Comparison of ENCODE assay signal across 29 cellular contexts in genomic region chr2:68413466-68413865, GRCh38. TPM values are rescaled to one million over a fixed set of nuclear protein-coding genes. Genes with fewer than 3 reads are reported as not detected.
DNase-seq lines count a peak whose midpoint lies in the region; ATAC-seq and TF ChIP-seq lines count a peak whose summit lies in the region.
"Had no signal": no experiment of that assay in that cellular context is flagged by ENCODE, and none has a peak within 500 bp of the region (broad histone marks: within the 10 kb centered on the region; RNA-seq: fewer than 3 reads in every experiment).

No MANE protein-coding gene starts in this region.

- DNase-seq in cardiac muscle cell (ENCODE audit: low read depth in 1 of 2, low spot score in 1 of 2) (no peak), right atrium auricular region (ENCODE audit: low spot score) (no peak), OCI-LY7 (ENCODE audit: low spot score) (no peak), inferior parietal cortex (ENCODE audit: extremely low spot score) (no peak), substantia nigra (lab: John Stamatoyannopoulos, UW) (no peak)
- DNase-seq in effector memory CD8-positive, alpha-beta T cell, result no peak
- DNase-seq: 8988T; ACHN; CD4-positive, alpha-beta T cell; COR-L47; DMS53; Kasumi-1; NCI-H1105; NCI-H1436 treated with DMSO at 0.1 percent for 48 hours; NCI-H1930; NCI-H2107; NCI-H524 treated with DMSO at 0.1 percent for 48 hours; NCI-H774; PC-9; SHP77 treated with DMSO at 0.1 percent for 48 hours had no signal

- intact Hi-C loops in OCI-LY7 (cut with micrococcal nuclease; ENCODE audit: unreplicated experiment), result no loop called here

- no TSS peak for BruUV-seq in OCI-LY7 (replicated peaks; lab: Mats Ljungman, UMichigan)

- H3K4me1 ChIP-seq in cardiac muscle cell (ENCODE audit: low read depth) (peaks cover 55% of the 10 kb centered on the region), right atrium auricular region (peaks cover 0 to 18% of the 10 kb centered on the region in 2 donors), OCI-LY7 (ENCODE audit: insufficient read depth, low read length, poor library complexity, severe bottlenecking) (peaks cover 70% of the 10 kb centered on the region)

- POLR2A ChIA-PET in OCI-LY7 (lab: Charles Lee), result interaction anchor here (0.9 to 11.7 kb wide), 5 partner anchors 9 to 47 kb away, joined by 3 to 103 read pairs (median 3); no protein-coding TSS in a partner anchor

- 0 out of 2 replicates have a peak overlapping the region, but pooled peaks have one; percentile 22 for H2AFZ ChIP-seq in OCI-LY7 (ENCODE audit: low read length)
- H2AFZ ChIP-seq: PC-9 had no signal

- no peak overlapping the region for H3K4me2 ChIP-seq in OCI-LY7 (ENCODE audit: low read length)
- H3K4me2 ChIP-seq: PC-9 had no signal

- TF ChIP-seq CTCF in cardiac muscle cell (IDR thresholded peaks at IDR 0.05; ENCODE audit: low read depth, low read length) (no peak), right atrium auricular region (IDR thresholded peaks at IDR 0.05) (no peak), OCI-LY7 (conservative IDR thresholded peaks at IDR 0.05; ENCODE audit: low read length) (no peak)

- no peaks in the 10 kb centered on the region for H3K9me2 ChIP-seq in OCI-LY7 (ENCODE audit: insufficient read depth, low read length)

- H3K36me3 ChIP-seq in cardiac muscle cell, result no peaks in the 10 kb centered on the region
- H3K36me3 ChIP-seq in right atrium auricular region, result no peaks in the 10 kb centered on the region
- peaks cover 14% of the 10 kb centered on the region for H3K36me3 ChIP-seq in OCI-LY7 (ENCODE audit: insufficient read depth, low read length)

- no peaks in the 10 kb centered on the region for H4K20me1 ChIP-seq in OCI-LY7 (ENCODE audit: insufficient read depth, low read length)
- H4K20me1 ChIP-seq: BLaER1 treated with 17β-estradiol and CSF1 and Interleukin-3, amounts not matched to agents 10 nM and 100 nM had no signal

- peaks cover under 1 to 2% of the 10 kb centered on the region in 2 donors for H3K9me3 Mint-ChIP-seq in effector memory CD8-positive, alpha-beta T cell
- no peaks in the 10 kb centered on the region for H3K9me3 Mint-ChIP-seq in stimulated activated memory B cell treated with anti-CD40 and anti-IgM and Interleukin-4, amounts not matched to agents 10 μg/mL and 1 μg/mL and 100 μg/mL, for 72 hours
- H3K9me3 Mint-ChIP-seq: CD4-positive, alpha-beta T cell had no signal

- H3K4me3 Mint-ChIP-seq in effector memory CD8-positive, alpha-beta T cell, result peak overlapping the region in 1 of 2 donors; percentile 61
- no peak overlapping the region for H3K4me3 Mint-ChIP-seq in stimulated activated memory B cell treated with anti-CD40 and anti-IgM and Interleukin-4, amounts not matched to agents 10 μg/mL and 1 μg/mL and 100 μg/mL, for 72 hours
- H3K4me3 Mint-ChIP-seq: CD4-positive, alpha-beta T cell had no signal

- H3K36me3 Mint-ChIP-seq in effector memory CD8-positive, alpha-beta T cell (ENCODE audit: insufficient read depth), result no peaks in the 10 kb centered on the region
- peaks cover under 1% of the 10 kb centered on the region for H3K36me3 Mint-ChIP-seq in stimulated activated memory B cell treated with anti-CD40 and anti-IgM and Interleukin-4, amounts not matched to agents 10 μg/mL and 1 μg/mL and 100 μg/mL, for 72 hours

- no peak overlapping the region for H3K4me3 ChIP-seq in cardiac muscle cell
- no peak overlapping the region for H3K4me3 ChIP-seq in right atrium auricular region
- no peak overlapping the region for H3K4me3 ChIP-seq in OCI-LY7 (ENCODE audit: low read depth, low read length, poor library complexity, severe bottlenecking)
- H3K4me3 ChIP-seq: BLaER1 treated with 17β-estradiol and CSF1 and Interleukin-3, amounts not matched to agents 10 nM and 100 nM; PC-9 had no signal

- H3K79me2 ChIP-seq in OCI-LY7 (ENCODE audit: insufficient read depth, low read depth, low read length), result no peaks in the 10 kb centered on the region

- ATAC-seq in effector memory CD8-positive, alpha-beta T cell (replicated peaks), result no peak
- ATAC-seq in stimulated activated memory B cell treated with anti-CD40 and anti-IgM and Interleukin-4, amounts not matched to agents 10 μg/mL and 1 μg/mL and 100 μg/mL, for 72 hours, result no peak
- ATAC-seq in GM19463 (IDR thresholded peaks at IDR 0.05; ENCODE audit: unreplicated experiment), result no peak
- ATAC-seq: HCT116 had no signal

- peak overlapping the region; percentile 65 to 91 for H3K27ac Mint-ChIP-seq in effector memory CD8-positive, alpha-beta T cell
- peak overlapping the region; percentile 3 for H3K27ac Mint-ChIP-seq in stimulated activated memory B cell treated with anti-CD40 and anti-IgM and Interleukin-4, amounts not matched to agents 10 μg/mL and 1 μg/mL and 100 μg/mL, for 72 hours
- H3K27ac Mint-ChIP-seq: CD4-positive, alpha-beta T cell had no signal

- CTCF ChIA-PET in OCI-LY7 (lab: Charles Lee; ENCODE audit: unreplicated experiment), result no interaction called here

- peaks cover 47 to 70% of the 10 kb centered on the region in 2 donors for H3K4me1 Mint-ChIP-seq in effector memory CD8-positive, alpha-beta T cell (ENCODE audit: low read depth in 2 of 2)
- peaks cover 79% of the 10 kb centered on the region for H3K4me1 Mint-ChIP-seq in stimulated activated memory B cell treated with anti-CD40 and anti-IgM and Interleukin-4, amounts not matched to agents 10 μg/mL and 1 μg/mL and 100 μg/mL, for 72 hours

- H3K27me3 ChIP-seq in cardiac muscle cell (no peaks in the 10 kb centered on the region), right atrium auricular region (no peaks in the 10 kb centered on the region)
- H3K27me3 ChIP-seq: BLaER1 treated with 17β-estradiol and CSF1 and Interleukin-3, amounts not matched to agents 10 nM and 100 nM had no signal

- no peaks in the 10 kb centered on the region for H3K27me3 Mint-ChIP-seq in effector memory CD8-positive, alpha-beta T cell
- H3K27me3 Mint-ChIP-seq in stimulated activated memory B cell treated with anti-CD40 and anti-IgM and Interleukin-4, amounts not matched to agents 10 μg/mL and 1 μg/mL and 100 μg/mL, for 72 hours, result no peaks in the 10 kb centered on the region
- H3K27me3 Mint-ChIP-seq: CD4-positive, alpha-beta T cell; IgD-negative memory B cell had no signal

- peak overlapping the region; percentile 53 for H3K27ac ChIP-seq in cardiac muscle cell
- no peak overlapping the region for H3K27ac ChIP-seq in right atrium auricular region
- no peak overlapping the region for H3K27ac ChIP-seq in OCI-LY7 (ENCODE audit: low read depth, low read length, poor library complexity, severe bottlenecking)
- H3K27ac ChIP-seq in substantia nigra (ENCODE audit: low read depth, low read length, poor library complexity, severe bottlenecking), result no peak overlapping the region
- H3K27ac ChIP-seq: PC-9 had no signal

- H3K9me3 ChIP-seq in cardiac muscle cell (ENCODE audit: low read depth) (no peaks in the 10 kb centered on the region), right atrium auricular region (no peaks in the 10 kb centered on the region), OCI-LY7 (ENCODE audit: low read length) (peaks cover 29% of the 10 kb centered on the region)

RNA-seq across cellular contexts. Expression of gene PLEK, which starts 48.4 kb away (rescaled TPM):
- total RNA-seq in cardiac muscle cell (not detected in 2 replicates), right atrium auricular region (1 to 10 TPM; 3.1 to 4.4 TPM), OCI-LY7 (2022) (80.6 and 88.7 TPM in 2 replicates)
- polyA plus RNA-seq in cardiac muscle cell, result 0.21 TPM in 1 of 2 replicates, not detected in the other
- total RNA-seq in OCI-LY7 (2014; rRNA removed; shearing (Covaris generic)), result 20.8 and 27.3 TPM in 2 replicates
- total RNA-seq: Daoy, G401, H1, PC-9, RPMI7951 had no signal
- polyA plus RNA-seq: H1 had no signal

RNA-seq across cellular contexts. Expression of gene FBXO48, which starts 53.6 kb away (rescaled TPM):
- total RNA-seq in cardiac muscle cell, result 0.46 and 0.66 TPM in 2 replicates
- polyA plus RNA-seq in cardiac muscle cell, result 0.50 and 1.3 TPM in 2 replicates
- total RNA-seq in right atrium auricular region, result under 1 TPM; 0.33 to 0.67 TPM
- total RNA-seq in OCI-LY7 (2014; rRNA removed; shearing (Covaris generic)), result 1.5 and 1.8 TPM in 2 replicates
- 6.8 and 8.5 TPM in 2 replicates for total RNA-seq in OCI-LY7 (2022)
- total RNA-seq: G401 had no signal

RNA-seq across cellular contexts. Expression of gene APLF, which starts 53.9 kb away (rescaled TPM):
- total RNA-seq in cardiac muscle cell (4.3 and 5.9 TPM in 2 replicates), right atrium auricular region (1 to 10 TPM; 4.2 to 8.2 TPM), OCI-LY7 (2022) (6.8 and 7.6 TPM in 2 replicates)
- 3.1 and 5.3 TPM in 2 replicates for polyA plus RNA-seq in cardiac muscle cell
- 6.1 and 8.8 TPM in 2 replicates for total RNA-seq in OCI-LY7 (2014; rRNA removed; shearing (Covaris generic))
